In the genomic region with DNA sequence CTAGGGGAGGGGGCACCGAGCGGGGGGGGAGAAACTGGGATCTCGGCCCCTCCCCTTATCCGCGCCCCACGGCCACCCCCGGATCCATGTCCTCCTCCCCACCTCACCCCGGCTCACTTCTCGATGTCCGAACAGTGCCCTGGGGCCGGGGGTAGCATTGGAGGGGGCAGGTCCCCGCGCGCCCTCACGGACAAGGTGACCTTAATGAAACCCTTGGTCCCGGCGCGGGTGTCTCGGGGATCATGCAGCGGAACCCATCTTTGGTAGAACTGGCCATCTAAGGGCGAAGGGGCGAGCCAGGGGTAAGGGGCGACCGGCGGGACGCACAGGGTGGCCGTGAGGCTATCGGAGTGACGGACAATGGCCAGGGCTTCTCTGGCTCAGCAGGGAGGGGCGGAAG, we compare ENCODE assay signal across 8 cellular contexts. TPM values are rescaled to one million over a fixed set of nuclear protein-coding genes. Genes with fewer than 3 reads are reported as not detected.
DNase-seq lines count a peak whose midpoint lies in the region; ATAC-seq and TF ChIP-seq lines count a peak whose summit lies in the region.

No MANE protein-coding gene starts in this region.

- H3F3A ChIP-seq in DOHH2 (ENCODE audit: control insufficient read depth, insufficient read depth) (no peaks in the 10 kb centered on the region), PC-3 (ENCODE audit: low read length, unreplicated experiment) (no peaks in the 10 kb centered on the region)

- no peak overlapping the region for H3K9ac ChIP-seq in PC-3 (ENCODE audit: low read length)

- H3K36me3 ChIP-seq in DOHH2 (ENCODE audit: control insufficient read depth, low read length) (no peaks in the 10 kb centered on the region), hepatocyte (replicated peaks; ENCODE audit: insufficient read depth, low read depth) (no peaks in the 10 kb centered on the region), PC-3 (ENCODE audit: low read depth, low read length) (no peaks in the 10 kb centered on the region; the same call in none of the 2 replicates)

- H2AFZ ChIP-seq in hepatocyte (peak overlapping the region; percentile 52), PC-3 (ENCODE audit: low read length) (no peak overlapping the region)

- BruUV-seq in PC-3 (replicated peaks; lab: Mats Ljungman, UMichigan) = no TSS peak

- intact Hi-C loops in activated B cell treated with CpG ODN at 0.5 μM for 24 hours (cut with micrococcal nuclease) = loop anchor here (1.0 to 5.0 kb wide), 4 partner anchors 14 to 140 kb away; a partner anchor contains a TSS
- intact Hi-C loops in PC-3 (cut with micrococcal nuclease) = loop anchor here (5.0 kb wide), 1 partner anchor 35 kb away; no protein-coding TSS in a partner anchor

- no peak overlapping the region for H3K27ac ChIP-seq in DOHH2 (ENCODE audit: low read depth, low read length)
- no peak overlapping the region for H3K27ac ChIP-seq in hepatocyte
- no peak overlapping the region for H3K27ac ChIP-seq in PC-3 (ENCODE audit: low read length)

- H3K27me3 ChIP-seq in DOHH2 (ENCODE audit: control insufficient read depth, low read length) = peaks cover 34% of the 10 kb centered on the region
- peaks cover 32% of the 10 kb centered on the region for H3K27me3 ChIP-seq in hepatocyte
- H3K27me3 ChIP-seq in PC-3 (ENCODE audit: low read length) = no peaks in the 10 kb centered on the region

- WGBS in hepatocyte (ENCODE audit: low lambda C conversion rate, missing lambda C conversion rate) = 53% methylated on average over 21 of the region's 30 CpGs

- no peaks in the 10 kb centered on the region for H3K9me3 ChIP-seq in DOHH2 (ENCODE audit: control insufficient read depth, insufficient read depth, low read length)
- H3K9me3 ChIP-seq in hepatocyte (ENCODE audit: low read depth) = no peaks in the 10 kb centered on the region
- H3K9me3 ChIP-seq in PC-3 (ENCODE audit: low read length) = no peaks in the 10 kb centered on the region

- H3K9me2 ChIP-seq in DOHH2 (replicated peaks; ENCODE audit: control insufficient read depth, low read length) (no peaks in the 10 kb centered on the region), hepatocyte (replicated peaks; ENCODE audit: insufficient read depth) (no peaks in the 10 kb centered on the region), PC-3 (replicated peaks; ENCODE audit: low read length) (no peaks in the 10 kb centered on the region)

- peak overlapping the region; percentile 47 for H3K4me3 ChIP-seq in DOHH2 (ENCODE audit: low read length)
- peak overlapping the region; percentile 45 for H3K4me3 ChIP-seq in hepatocyte
- H3K4me3 ChIP-seq in skeletal muscle cell (ENCODE audit: low read depth, low read length) = peak overlapping the region; percentile 36
- no peak overlapping the region for H3K4me3 ChIP-seq in PC-3 (ENCODE audit: low read length)

- H3K4me3 Mint-ChIP-seq in activated B cell treated with CpG ODN at 0.5 μM for 24 hours = peak overlapping the region; percentile 38
- H3K4me3 Mint-ChIP-seq in HFFc6 = no peak overlapping the region

- CTCF ChIA-PET in activated B cell treated with CpG ODN at 0.5 μM for 24 hours (lab: Charles Lee) = interaction anchor here (0.9 to 1.4 kb wide), 7 partner anchors 10 to 282 kb away, joined by 3 to 9 read pairs (median 4); a partner anchor contains a TSS
- CTCF ChIA-PET in PC-3 (lab: Charles Lee) = interaction anchor here (0.6 kb wide), 1 partner anchor 14 kb away, joined by 3 read pairs; a partner anchor contains a TSS

- H3K4me2 ChIP-seq in DOHH2 (ENCODE audit: low read length) = peak overlapping the region; percentile 67
- H3K4me2 ChIP-seq in hepatocyte = peak overlapping the region; percentile 98
- no peak overlapping the region for H3K4me2 ChIP-seq in PC-3 (ENCODE audit: low read length)

- H3K27ac Mint-ChIP-seq in activated B cell treated with CpG ODN at 0.5 μM for 24 hours (no peak overlapping the region), HFFc6 (no peak overlapping the region)

- TF ChIP-seq CTCF in DOHH2 (IDR thresholded peaks at IDR 0.05; ENCODE audit: low read depth, low read length, poor library complexity, severe bottlenecking) (no peak), activated B cell treated with CpG ODN at 0.5 μM for 24 hours (IDR thresholded peaks at IDR 0.05) (no peak), hepatocyte (IDR thresholded peaks at IDR 0.05; ENCODE audit: poor library complexity) (no peak), HFFc6 (IDR thresholded peaks at IDR 0.05) (no peak), PC-3 (conservative IDR thresholded peaks at IDR 0.05; ENCODE audit: low read depth, low read length) (no peak)

- DNase-seq in activated B cell treated with CpG ODN at 0.5 μM for 24 hours (no peak), hepatocyte (ENCODE audit: low spot score) (no peak), skeletal muscle cell (ENCODE audit: low read depth) (no peak), HFFc6 (no peak), NCI-H526 (lab: John Stamatoyannopoulos, UW) (no peak), PC-3 (no peak)

- H3K27me3 Mint-ChIP-seq in activated B cell treated with CpG ODN at 0.5 μM for 24 hours (peaks cover 29% of the 10 kb centered on the region), HFFc6 (ENCODE audit: insufficient read depth) (peaks cover 37% of the 10 kb centered on the region)

- ATAC-seq in activated B cell treated with CpG ODN at 0.5 μM for 24 hours (ENCODE audit: low read depth) (no peak), GM21526 (IDR thresholded peaks at IDR 0.05; ENCODE audit: low FRiP score, unreplicated experiment) (no peak), PC-3 (no peak)

- no peaks in the 10 kb centered on the region for H3K79me2 ChIP-seq in DOHH2 (ENCODE audit: control insufficient read depth, low read length)
- H3K79me2 ChIP-seq in hepatocyte = no peaks in the 10 kb centered on the region
- H3K79me2 ChIP-seq in PC-3 (ENCODE audit: low read length) = peaks cover 16% of the 10 kb centered on the region

- no peaks in the 10 kb centered on the region for H3K36me3 Mint-ChIP-seq in activated B cell treated with CpG ODN at 0.5 μM for 24 hours (ENCODE audit: low read depth)
- no peaks in the 10 kb centered on the region for H3K36me3 Mint-ChIP-seq in HFFc6 (ENCODE audit: low read depth)

- peaks cover 13% of the 10 kb centered on the region for H3K4me1 Mint-ChIP-seq in activated B cell treated with CpG ODN at 0.5 μM for 24 hours
- peaks cover 3% of the 10 kb centered on the region; the same call in 1 of the 2 replicates for H3K4me1 Mint-ChIP-seq in HFFc6 (ENCODE audit: low read depth)

- H3K9me3 Mint-ChIP-seq in activated B cell treated with CpG ODN at 0.5 μM for 24 hours = no peaks in the 10 kb centered on the region
- no peaks in the 10 kb centered on the region for H3K9me3 Mint-ChIP-seq in HFFc6

- H3K4me1 ChIP-seq in DOHH2 (ENCODE audit: control insufficient read depth, low read length) (peaks cover 13% of the 10 kb centered on the region), hepatocyte (ENCODE audit: insufficient read depth) (peaks cover 13% of the 10 kb centered on the region), PC-3 (ENCODE audit: insufficient read depth, low read length) (peaks cover 13% of the 10 kb centered on the region)

- POLR2A ChIA-PET in activated B cell treated with CpG ODN at 0.5 μM for 24 hours (lab: Charles Lee) = interaction anchor here (0.5 to 2.0 kb wide), 6 partner anchors 14 to 265 kb away, joined by 3 to 10 read pairs (median 5); a partner anchor contains a TSS
- POLR2A ChIA-PET in PC-3 (lab: Charles Lee; ENCODE audit: unreplicated experiment) = no interaction called here

- H4K20me1 ChIP-seq in DOHH2 (ENCODE audit: control insufficient read depth, insufficient read depth, low read depth, low read length) = no peaks in the 10 kb centered on the region
- no peaks in the 10 kb centered on the region for H4K20me1 ChIP-seq in hepatocyte (ENCODE audit: insufficient read depth, poor library complexity, severe bottlenecking)
- H4K20me1 ChIP-seq in PC-3 (ENCODE audit: low read length) = no peaks in the 10 kb centered on the region

RNA-seq across cellular contexts. Expression of a gene that starts 13.6 kb away (rescaled TPM):
- total RNA-seq in activated B cell treated with CpG ODN at 0.5 μM for 24 hours (1.5 and 2.2 TPM in 2 replicates), hepatocyte (7.9 and 11.0 TPM in 2 replicates), PC-3 (2014; rRNA removed) (7.9 and 9.7 TPM in 2 replicates)
- 6.6 and 10.5 TPM in 2 replicates for polyA plus RNA-seq in hepatocyte
- 1 to 10 TPM; 2.2 to 3.6 (median 2.8) TPM for total RNA-seq in HFFc6 (2021; fragmentation: NEBNext Ultra II Directional; extraction: Animal tissue kit (Norgen Biotek cat#: 25700))
